27 cellular contexts compared by ENCODE assay signal in the genomic region with DNA sequence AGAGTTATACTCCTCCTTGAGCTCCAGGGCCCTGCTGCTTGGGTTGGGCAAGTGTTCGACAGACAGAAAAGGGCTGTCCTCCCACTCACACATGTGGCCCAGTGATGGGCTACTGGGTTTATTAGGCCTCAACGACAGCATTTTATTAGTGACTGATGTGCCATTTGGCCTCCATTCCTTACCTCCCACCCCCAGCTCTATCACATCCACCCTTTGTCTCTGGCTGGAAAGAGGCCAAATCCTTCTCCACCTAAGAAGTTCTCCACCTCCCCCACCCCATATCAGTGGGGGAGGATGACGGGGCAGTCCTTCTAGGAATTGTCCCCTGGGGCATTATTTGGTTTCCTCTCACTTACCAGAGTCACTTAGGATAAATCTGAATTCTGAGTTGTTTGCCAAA. TPM values are rescaled to one million over a fixed set of nuclear protein-coding genes. Genes with fewer than 3 reads are reported as not detected.
"Had no signal": no experiment of that assay in that cellular context is flagged by ENCODE, and none has a peak within 500 bp of the region (broad histone marks: within the 10 kb centered on the region; RNA-seq: fewer than 3 reads in every experiment).

No MANE protein-coding gene starts in this region.

- H3K4me2 ChIP-seq: PC-9 had no signal

- ATAC-seq: activated CD8-positive, alpha-beta T cell treated with anti-CD3 and anti-CD28 coated beads for 36 hours; activated T-cell treated with anti-CD3 and anti-CD28 coated beads, Interleukin-2, amount 50 U/mL, for 72 hours; activated T-helper 17 cell treated with anti-CD3 and anti-CD28 coated beads, Interleukin-2, amount 50 U/mL, for 72 hours; body of pancreas had no signal

- H3K4me3 ChIP-seq: body of pancreas, breast epithelium, PC-9 had no signal

- H3K27me3 ChIP-seq: body of pancreas, breast epithelium had no signal

- DNase-seq: activated CD4-positive, alpha-beta T cell treated with anti-CD3 and anti-CD28 coated beads, Interleukin-2, amount 10 ng/mL, durations not matched to agents 24 days and 14 days; activated CD4-positive, alpha-beta T cell treated with anti-CD3 and anti-CD28 coated beads, Interleukin-2, amount 50 U/mL, for 4 hours; activated CD8-positive, alpha-beta T cell treated with anti-CD3 and anti-CD28 coated beads for 36 hours; activated gamma-delta T cell; activated naive CD4-positive, alpha-beta T cell treated with Interleukin-2 at 50 U/mL for 16 hours; activated naive CD8-positive, alpha-beta T cell treated with anti-CD3 and anti-CD28 coated beads, Interleukin-2, amount 10 ng/mL, durations not matched to agents 7 days and 5 days; activated T-cell treated with anti-CD3 and anti-CD28 coated beads, Interleukin-2, amount 50 U/mL, for 1 hour; activated T-cell treated with anti-CD3 and anti-CD28 coated beads, Interleukin-2, amount 50 U/mL, for 72 hours; amygdala; body of pancreas; Kasumi-1; KG1; MM.1S; MV-4-11; NCI-H1092; NCI-H1436 treated with DMSO at 0.1 percent for 48 hours; NCI-H187 treated with DMSO at 0.1 percent for 48 hours; NCI-H2081; NCI-H345; NCI-H524 treated with DMSO at 0.1 percent for 48 hours; NK-92 treated with Interleukin-12 subunit alpha and Interleukin-12 subunit beta, amount 100 ng/mL, for 24 hours; PC-9; Right ventricle myocardium superior had no signal

- H3K9me3 ChIP-seq: body of pancreas, breast epithelium had no signal

- H2AFZ ChIP-seq: PC-9 had no signal

- H3K36me3 ChIP-seq: breast epithelium had no signal

- H3K27ac ChIP-seq: body of pancreas, breast epithelium, PC-9 had no signal

- H3K4me1 ChIP-seq: body of pancreas, breast epithelium had no signal

RNA-seq across cellular contexts. Expression of a gene that starts 57.1 kb away (rescaled TPM):
- total RNA-seq: activated CD4-positive, alpha-beta T cell treated with anti-CD3 and anti-CD28 coated beads, Interleukin-2, amount 10 ng/mL, durations not matched to agents 24 days and 14 days; activated CD8-positive, alpha-beta memory T cell treated with anti-CD3 and anti-CD28 coated beads for 36 hours; activated CD8-positive, alpha-beta T cell treated with anti-CD3 and anti-CD28 coated beads for 36 hours; activated naive CD8-positive, alpha-beta T cell treated with anti-CD3 and anti-CD28 coated beads, Interleukin-2, amount 10 ng/mL, durations not matched to agents 7 days and 5 days; activated T-helper 17 cell treated with anti-CD3 and anti-CD28 coated beads, Interleukin-2, amount 50 U/mL, for 72 hours; T-helper 1 cell treated with Interleukin-12 subunit alpha and Interleukin-12 subunit beta and Interleukin-4 antibody, amounts not matched to agents 30 ng/mL and 1 ng/mL, for 36 hours had no signal
